8 cellular contexts compared by ENCODE assay signal in the genomic region with DNA sequence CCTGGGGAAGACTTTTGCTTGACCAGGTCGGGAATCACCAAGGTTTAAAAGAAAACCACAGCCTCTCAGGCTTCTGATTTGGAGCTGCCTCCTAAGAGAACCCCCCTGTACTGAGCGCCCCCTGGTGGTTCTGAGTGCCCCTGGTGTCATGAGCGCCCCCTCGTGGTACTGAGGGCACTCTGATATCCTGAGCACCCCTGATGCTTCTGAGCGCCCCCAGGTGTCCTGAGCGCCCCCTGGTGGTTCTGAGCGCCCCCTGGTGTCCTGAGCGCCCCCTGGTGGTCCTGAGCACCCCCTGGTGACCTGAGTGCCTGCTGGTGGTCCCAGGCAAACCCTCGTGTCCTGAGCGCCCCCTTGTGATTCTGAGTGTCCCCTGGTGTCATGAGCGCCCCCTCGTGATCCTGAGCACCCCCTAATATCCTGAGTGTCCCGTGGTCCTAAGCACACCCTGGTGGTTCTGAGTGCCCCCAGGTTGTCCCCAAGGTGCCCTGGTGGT.
A peak's percentile ranks its signal among the peaks of the same experiment; 100 is the strongest.
DNase-seq lines count a peak whose midpoint lies in the region; ATAC-seq, FAIRE-seq and TF ChIP-seq lines count a peak whose summit lies in the region.
"Not testable (repeated sequence)": the region's sequence is repeated elsewhere in the genome, so short reads cannot be mapped to it uniquely, and the experiment has no call there.

No MANE protein-coding gene starts in this region.

- not testable (repeated sequence) for H3K4me1 ChIP-seq in OCI-LY1 (ENCODE audit: insufficient read depth, low read length, severe bottlenecking)

- H3K27ac ChIP-seq in OCI-LY1 (ENCODE audit: low read depth, low read length, poor library complexity, severe bottlenecking): not testable (repeated sequence)

- H3K4me3 ChIP-seq in OCI-LY1 (ENCODE audit: low read depth, low read length, poor library complexity, severe bottlenecking): not testable (repeated sequence)

- not testable (repeated sequence) for H3K36me3 ChIP-seq in OCI-LY1 (ENCODE audit: insufficient read depth, low read length)

- H3K4me3 Mint-ChIP-seq in CD14-positive monocyte; effector memory CD8-positive, alpha-beta T cell; neural crest cell: not testable (repeated sequence)

- not testable (repeated sequence) for H3K9me3 ChIP-seq in OCI-LY1 (ENCODE audit: low read length)

- H3K36me3 Mint-ChIP-seq in CD14-positive monocyte; effector memory CD8-positive, alpha-beta T cell (ENCODE audit: insufficient read depth): not testable (repeated sequence)
- H3K36me3 Mint-ChIP-seq in neural crest cell (ENCODE audit: low read depth): peaks cover 15% of the 10 kb centered on the region

- not testable (repeated sequence) for H3K27ac Mint-ChIP-seq in CD14-positive monocyte; effector memory CD8-positive, alpha-beta T cell; neural crest cell (ENCODE audit: unreplicated experiment)

- H3K79me2 ChIP-seq in OCI-LY1 (ENCODE audit: insufficient read depth, low read length): not testable (repeated sequence)

- H3K9me2 ChIP-seq in OCI-LY1 (ENCODE audit: low read depth, low read length): not testable (repeated sequence)

- DNase-seq in CD14-positive monocyte (ENCODE audit: low spot score); neural crest cell (ENCODE audit: low read depth, low spot score): not testable (repeated sequence)
- peak; percentile 0 for DNase-seq in GM19239 (ENCODE audit: insufficient read length, low spot score)
- DNase-seq in activated CD4-positive, alpha-beta T cell treated with anti-CD3 and anti-CD28 coated beads for 24 hours (ENCODE audit: low read depth in 2 of 2): peak; percentile 55 to 62
- DNase-seq in activated T-helper 1 cell treated with anti-CD3 and anti-CD28 coated beads, Interleukin-2, amount 50 U/mL, for 16 hours (ENCODE audit: low read depth in 1 of 2, low spot score in 1 of 2): peak; percentile 28 to 63
- peak; percentile 52 to 68 (median 67) for DNase-seq in effector memory CD8-positive, alpha-beta T cell
- DNase-seq in stimulated activated CD8-positive, alpha-beta memory T cell treated with anti-CD3 and anti-CD28 coated beads, Interleukin-15, amount 100 ng/mL, for 1 hour (ENCODE audit: low read depth): peak; percentile 26

- H3K4me1 Mint-ChIP-seq in CD14-positive monocyte, neural crest cell: not testable (repeated sequence)
- H3K4me1 Mint-ChIP-seq in effector memory CD8-positive, alpha-beta T cell (ENCODE audit: low read depth in 2 of 2): peaks cover 12% of the 10 kb centered on the region in 2 donors

- not testable (repeated sequence) for H3K9ac ChIP-seq in OCI-LY1 (ENCODE audit: low read length)

- ATAC-seq in effector memory CD8-positive, alpha-beta T cell (replicated peaks): not testable (repeated sequence)

- not testable (repeated sequence) for H4K20me1 ChIP-seq in OCI-LY1 (ENCODE audit: insufficient read depth, low read length)

- not testable (repeated sequence) for H3K9me3 Mint-ChIP-seq in CD14-positive monocyte; effector memory CD8-positive, alpha-beta T cell
- H3K9me3 Mint-ChIP-seq in neural crest cell: peaks cover 22% of the 10 kb centered on the region

- peak; percentile 77 for TF ChIP-seq CTCF in CD14-positive monocyte (IDR thresholded peaks at IDR 0.05)
- TF ChIP-seq CTCF in OCI-LY1 (IDR thresholded peaks at IDR 0.05; ENCODE audit: low read length): peak; percentile 90
- TF ChIP-seq CTCF in neural crest cell (conservative IDR thresholded peaks at IDR 0.05): peak; percentile 17

- intact Hi-C loops in CD14-positive monocyte (cut with micrococcal nuclease): not testable (repeated sequence)

- H3K27me3 Mint-ChIP-seq in CD14-positive monocyte (ENCODE audit: low read depth in 3 of 3); neural crest cell (ENCODE audit: low read depth): not testable (repeated sequence)
- H3K27me3 Mint-ChIP-seq in effector memory CD8-positive, alpha-beta T cell: peaks cover 16 to 27% of the 10 kb centered on the region in 2 donors

- FAIRE-seq in GM19239 (lab: Jason Lieb, UNC): peak; percentile 60

- H2AFZ ChIP-seq in OCI-LY1 (ENCODE audit: low read length): not testable (repeated sequence)

- H3K27me3 ChIP-seq in OCI-LY1 (ENCODE audit: insufficient read depth, low read length): not testable (repeated sequence)

- not testable (repeated sequence) for H3K4me2 ChIP-seq in OCI-LY1 (ENCODE audit: low read length)

- not testable (repeated sequence) for H3F3A ChIP-seq in OCI-LY1 (ENCODE audit: insufficient read depth, low read length)

Comparison
In these comparisons a context has a peak if more than half of its experiments do, and no peak if none do; other contexts are left out.
1. CTCF ChIP-seq: peak in every context shown above with its lines; median percentile 90 in OCI-LY1; 77 in CD14-positive monocyte; 17 in neural crest cell.